Comparison of ENCODE assay signal across 21 cellular contexts in genomic region chr12:104230304-104230703, GRCh38. TPM values are rescaled to one million over a fixed set of nuclear protein-coding genes. Genes with fewer than 3 reads are reported as not detected.
A peak's percentile ranks its signal among the peaks of the same experiment; 100 is the strongest.
DNase-seq lines count a peak whose midpoint lies in the region; TF ChIP-seq lines count a peak whose summit lies in the region.
"Had no signal": no experiment of that assay in that cellular context is flagged by ENCODE, and none has a peak within 500 bp of the region (broad histone marks: within the 10 kb centered on the region; RNA-seq: fewer than 3 reads in every experiment).

No MANE protein-coding gene starts in this region.

- H3K27ac Mint-ChIP-seq in mesothelial cell of epicardium, result no peak overlapping the region
- H3K27ac Mint-ChIP-seq: CD4-positive, alpha-beta memory T cell; GM23338 had no signal

- H3K36me3 ChIP-seq in smooth muscle cell (ENCODE audit: low read depth), result no peaks in the 10 kb centered on the region

- H3K4me3 Mint-ChIP-seq in mesothelial cell of epicardium, result no peak overlapping the region
- H3K4me3 Mint-ChIP-seq: CD4-positive, alpha-beta memory T cell; GM23338 had no signal

- H3K27me3 Mint-ChIP-seq in mesothelial cell of epicardium (ENCODE audit: low read depth), result no peaks in the 10 kb centered on the region

- no peaks in the 10 kb centered on the region for H4K20me1 ChIP-seq in smooth muscle cell (ENCODE audit: low read depth)

- 100% methylated on average over 2 of the region's 2 CpGs for WGBS in smooth muscle cell (ENCODE audit: low lambda C conversion rate)

- no peak overlapping the region for H3K27ac ChIP-seq in smooth muscle cell (ENCODE audit: low read depth)
- H3K27ac ChIP-seq: 22Rv1, KMS-11 had no signal

- H3K4me1 Mint-ChIP-seq in mesothelial cell of epicardium, result peaks cover 4% of the 10 kb centered on the region
- H3K4me1 Mint-ChIP-seq: CD4-positive, alpha-beta memory T cell; GM23338 had no signal

- peak; percentile 15 for DNase-seq in DMS53 (lab: John Stamatoyannopoulos, UW)
- DNase-seq in DMS53 treated with DMSO at 0.1 percent for 48 hours (lab: John Stamatoyannopoulos, UW; ENCODE audit: unreplicated experiment), result no peak
- DNase-seq in cardiac fibroblast (ENCODE audit: low read depth in 2 of 2), result no peak
- no peak for DNase-seq in mesothelial cell of epicardium (ENCODE audit: low spot score in 2 of 2, unreplicated experiment in 2 of 2)
- no peak for DNase-seq in smooth muscle cell (lab: John Stamatoyannopoulos, UW; ENCODE audit: unreplicated experiment)
- no peak for DNase-seq in foreskin fibroblast
- DNase-seq in NCI-H1105 treated with DMSO at 0.1 percent for 48 hours (lab: John Stamatoyannopoulos, UW), result no peak
- no peak for DNase-seq in NCI-H2081 (lab: John Stamatoyannopoulos, UW)
- DNase-seq: Calu3; CD4-positive, alpha-beta memory T cell; DMS79 treated with DMSO at 0.1 percent for 48 hours; NCI-H1092 treated with DMSO at 0.1 percent for 48 hours; NCI-H1694; NCI-H69; NK-92 treated with Interleukin-12 subunit alpha and Interleukin-12 subunit beta, amount 100 ng/mL, for 24 hours; OCI-M1; SIG-M5 had no signal

- H3K9ac ChIP-seq in smooth muscle cell (ENCODE audit: low read depth), result no peak overlapping the region
- H3K9ac ChIP-seq: KMS-11 had no signal

- H3K9me3 ChIP-seq in smooth muscle cell (replicated peaks; ENCODE audit: low read depth), result no peaks in the 10 kb centered on the region

- H2AFZ ChIP-seq in smooth muscle cell (ENCODE audit: low read depth), result no peak overlapping the region

- no peaks in the 10 kb centered on the region for H3K79me2 ChIP-seq in smooth muscle cell (ENCODE audit: low read depth)

- H3F3A ChIP-seq in smooth muscle cell (ENCODE audit: low read depth), result no peaks in the 10 kb centered on the region

- peaks cover 11% of the 10 kb centered on the region for H3K36me3 Mint-ChIP-seq in mesothelial cell of epicardium

- no peaks in the 10 kb centered on the region for H3K4me1 ChIP-seq in smooth muscle cell (ENCODE audit: low read depth)

- no peaks in the 10 kb centered on the region for H3K27me3 ChIP-seq in smooth muscle cell (ENCODE audit: low read depth)

- peaks cover 24% of the 10 kb centered on the region for H3K9me3 Mint-ChIP-seq in mesothelial cell of epicardium

- H3K4me3 ChIP-seq in cardiac fibroblast (replicated peaks in 1 of 2; ENCODE audit: low read depth in 2 of 2, low read length in 2 of 2) (no peak overlapping the region), smooth muscle cell (no peak overlapping the region), foreskin fibroblast (ENCODE audit: low read depth in 1 of 2, low read length in 2 of 2) (no peak overlapping the region)
- H3K4me3 ChIP-seq: GM12878, GM23338 had no signal

- H3K4me2 ChIP-seq in smooth muscle cell, result no peak overlapping the region
- H3K4me2 ChIP-seq: GM23338, KMS-11 had no signal

- TF ChIP-seq CTCF in cardiac fibroblast (IDR thresholded peaks at IDR 0.05; ENCODE audit: low read depth, low read length) (peak; percentile 22), mesothelial cell of epicardium (IDR thresholded peaks at IDR 0.05; ENCODE audit: unreplicated experiment) (peak; percentile 50), smooth muscle cell (IDR thresholded peaks at IDR 0.05; ENCODE audit: borderline replicate concordance, insufficient read depth, poor library complexity, severe bottlenecking) (peak; percentile 19), foreskin fibroblast (IDR thresholded peaks at IDR 0.05; ENCODE audit: low read depth, low read length) (no peak)

RNA-seq across cellular contexts. Expression of gene TXNRD1, which starts 14.7 kb away (rescaled TPM):
- total RNA-seq in mesothelial cell of epicardium (74.7 to 84.6 TPM (median 76.1 TPM) in 3 replicates), smooth muscle cell (42.6 and 61.7 TPM in 2 replicates)
- 31.1 and 39.9 TPM in 2 replicates for polyA plus RNA-seq in smooth muscle cell
